Comparison of ENCODE assay signal across 11 cellular contexts in genomic region chrX:20217279-20217678, GRCh38. TPM values are rescaled to one million over a fixed set of nuclear protein-coding genes. Genes with fewer than 3 reads are reported as not detected.
DNase-seq lines count a peak whose midpoint lies in the region; ATAC-seq and TF ChIP-seq lines count a peak whose summit lies in the region.
"Had no signal": no experiment of that assay in that cellular context is flagged by ENCODE, and none has a peak within 500 bp of the region (broad histone marks: within the 10 kb centered on the region; RNA-seq: fewer than 3 reads in every experiment).

No MANE protein-coding gene starts in this region.

- WGBS in heart left ventricle, 4 donors, result 38 to 40% (median 40%) methylated on average over 1 of the region's 1 CpG

- H3K4me2 ChIP-seq in MM.1S (ENCODE audit: low read depth, low read length), result no peak overlapping the region

- TF ChIP-seq POLR2A in heart left ventricle (IDR thresholded peaks at IDR 0.05), result no peak

- H3K4me1 ChIP-seq in heart left ventricle (peaks cover 0 to 36% (median 8%) of the 10 kb centered on the region in 12 donors), upper lobe of right lung (no peaks in the 10 kb centered on the region), MM.1S (ENCODE audit: low read length) (0 out of 2 replicates have a peak, but pooled peaks cover 4% of the 10 kb centered on the region)

- ATAC-seq in heart left ventricle, result peak in 2 of 4 donors; percentile 32 to 41
- no peak for ATAC-seq in left cardiac atrium
- ATAC-seq in upper lobe of right lung, result no peak
- no peak for ATAC-seq in HG02642 (IDR thresholded peaks at IDR 0.05; ENCODE audit: poor library complexity, unreplicated experiment)
- no peak for ATAC-seq in GM21390 (IDR thresholded peaks at IDR 0.05; ENCODE audit: unreplicated experiment)
- ATAC-seq: activated CD8-positive, alpha-beta memory T cell treated with anti-CD3 and anti-CD28 coated beads, Interleukin-2, amount 10 ng/mL, durations not matched to agents 7 days and 5 days; natural killer cell treated with Interleukin-12 subunit alpha and Interleukin-12 subunit beta and Interleukin-15 and Interleukin-18, amount 100 ng/mL, for 72 hours had no signal

- H3K9me3 ChIP-seq in heart left ventricle (no peaks in the 10 kb centered on the region), upper lobe of right lung (no peaks in the 10 kb centered on the region), MM.1S (replicated peaks; ENCODE audit: insufficient read depth, low read length) (no peaks in the 10 kb centered on the region)

- H3K9ac ChIP-seq in MM.1S (ENCODE audit: low read length), result no peak overlapping the region

- H3K27ac ChIP-seq in heart left ventricle, result peak overlapping the region in 9 of 12 donors; percentile 39 to 76 (median 68)
- H3K27ac ChIP-seq in upper lobe of right lung, result no peak overlapping the region
- no peak overlapping the region for H3K27ac ChIP-seq in MM.1S (ENCODE audit: low read length)
- H3K27ac ChIP-seq: C4-2B had no signal

- H4K20me1 ChIP-seq in MM.1S (ENCODE audit: insufficient read depth, low read length), result no peaks in the 10 kb centered on the region

- intact Hi-C loops in heart left ventricle (cut with DNase I) (loop anchor here in 4 of 10 donors (5.0 to 10.0 kb wide), 3 partner anchors 45 to 50 kb away; partner anchors contain the start of gene RPS6KA3 (in 3 of the 4)), left cardiac atrium (cut with DNase I) (no loop called here), upper lobe of right lung (cut with DNase I) (no loop called here)

- no peaks in the 10 kb centered on the region for H3K9me2 ChIP-seq in MM.1S (replicated peaks; ENCODE audit: insufficient read depth, low read length)

- no peaks in the 10 kb centered on the region for H3K36me3 ChIP-seq in heart left ventricle
- no peaks in the 10 kb centered on the region for H3K36me3 ChIP-seq in upper lobe of right lung
- H3K36me3 ChIP-seq in MM.1S (replicated peaks; ENCODE audit: insufficient read depth, low read length), result no peaks in the 10 kb centered on the region

- H3F3A ChIP-seq in MM.1S (ENCODE audit: insufficient read depth, low read length), result no peaks in the 10 kb centered on the region

- H3K4me3 ChIP-seq in heart left ventricle, result peak overlapping the region in 9 of 12 donors; percentile 30 to 60 (median 44)
- peak overlapping the region; percentile 33 for H3K4me3 ChIP-seq in upper lobe of right lung
- no peak overlapping the region for H3K4me3 ChIP-seq in MM.1S (ENCODE audit: low read length)

- H3K27me3 ChIP-seq in heart left ventricle, result peaks cover 0 to 6% (median 0%) of the 10 kb centered on the region in 9 donors
- H3K27me3 ChIP-seq in upper lobe of right lung, result no peaks in the 10 kb centered on the region
- no peaks in the 10 kb centered on the region for H3K27me3 ChIP-seq in MM.1S (replicated peaks; ENCODE audit: insufficient read depth, low read length)

- no peak overlapping the region for H2AFZ ChIP-seq in MM.1S (ENCODE audit: low read length)

- TF ChIP-seq CTCF in heart left ventricle (IDR thresholded peaks at IDR 0.05) (no peak), upper lobe of right lung (IDR thresholded peaks at IDR 0.05) (no peak), MM.1S (IDR thresholded peaks at IDR 0.05; ENCODE audit: low read length) (no peak)

- 0 out of 2 replicates have a peak, but pooled peaks cover 3% of the 10 kb centered on the region for H3K79me2 ChIP-seq in MM.1S (ENCODE audit: low read length)

- no peak for DNase-seq in heart left ventricle
- DNase-seq in left cardiac atrium, result no peak
- peak; percentile 14 for DNase-seq in RPMI8226
- DNase-seq in fibroblast of peridontal ligament (ENCODE audit: extremely low read depth), result peak; percentile 73
- no peak for DNase-seq in upper lobe of right lung
- DNase-seq in MM.1S, result no peak
- DNase-seq: activated CD8-positive, alpha-beta memory T cell treated with anti-CD3 and anti-CD28 coated beads, Interleukin-2, amount 10 ng/mL, durations not matched to agents 7 days and 5 days had no signal

RNA-seq across cellular contexts. Expression of gene RPS6KA3, which starts 49.4 kb away (rescaled TPM):
- total RNA-seq in heart left ventricle (10 to 100 TPM; 28.1 to 52.3 (median 39.8) TPM), left cardiac atrium (10 to 100 TPM; 31.0 to 36.3 TPM), upper lobe of right lung (70.5 TPM)
- polyA plus RNA-seq in heart left ventricle, result 10 to 100 TPM in 1 of 2 donors, 1 to 10 TPM in 1; 6.6 to 27.8 TPM

Comparison
In these comparisons a context has a peak if more than half of its experiments do, and no peak if none do; other contexts are left out.
1. DNase-seq: peak in RPMI8226 (single experiment) and fibroblast of peridontal ligament (single experiment); none in heart left ventricle (0 of 5), left cardiac atrium (single experiment), upper lobe of right lung (single experiment) and MM.1S (single experiment).
2. H3K27ac ChIP-seq: peak in heart left ventricle (9 of 12); none in upper lobe of right lung (single experiment) and MM.1S (single experiment).